Comparison of ENCODE assay signal across 1 cellular context in the genomic region with DNA sequence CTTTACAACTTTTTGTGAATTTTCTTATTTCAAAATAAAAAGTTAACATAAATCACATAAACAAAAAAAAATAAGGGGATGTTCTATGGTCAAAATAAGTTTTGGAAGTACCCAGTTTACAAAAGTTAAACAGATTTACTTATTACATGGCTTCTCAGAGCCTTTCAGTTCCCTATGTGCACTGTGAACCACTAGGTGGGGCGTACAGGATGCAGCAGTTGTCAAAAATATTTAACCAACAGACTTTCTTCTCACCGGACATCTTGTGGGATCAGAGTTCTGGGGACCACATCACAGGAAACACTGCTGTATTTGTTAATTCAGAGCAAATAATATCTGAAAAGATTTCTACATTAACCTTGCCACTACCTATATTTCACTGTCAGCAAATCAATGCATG.
TF ChIP-seq lines count a peak whose summit lies in the region.

No MANE protein-coding gene starts in this region.

TF ChIP-seq in GM12878, 131 proteins besides CTCF, POLR2A, EP300 and RAD21 (continued from another document):
- TF ChIP-seq IRF3 (IDR thresholded peaks at IDR 0.05): no peak
- TF ChIP-seq FOS (IDR thresholded peaks at IDR 0.05; ENCODE audit: borderline replicate concordance, extremely low read depth, insufficient read length): no peak
- no peak for TF ChIP-seq RUNX3 (IDR thresholded peaks at IDR 0.05; ENCODE audit: low read length)
